Comparison of ENCODE assay signal across 18 cellular contexts in genomic region chr15:67132276-67132675, GRCh38.
DNase-seq lines count a peak whose midpoint lies in the region; ATAC-seq and TF ChIP-seq lines count a peak whose summit lies in the region.
"Had no signal": no experiment of that assay in that cellular context is flagged by ENCODE, and none has a peak within 500 bp of the region (broad histone marks: within the 10 kb centered on the region; RNA-seq: fewer than 3 reads in every experiment).

No MANE protein-coding gene starts in this region.

- H3K27ac Mint-ChIP-seq in CD8-positive, alpha-beta T cell = peak overlapping the region; percentile 83
- peak overlapping the region; percentile 99 for H3K27ac Mint-ChIP-seq in activated T-helper 17 cell treated with anti-CD3 and anti-CD28 coated beads, Interleukin-2, amount 50 U/mL, for 72 hours
- no peak overlapping the region for H3K27ac Mint-ChIP-seq in activated naive CD4-positive, alpha-beta T cell treated with anti-CD3 and anti-CD28 coated beads, Interleukin-2, amount 10 ng/mL, durations not matched to agents 7 days and 5 days
- H3K27ac Mint-ChIP-seq: stimulated activated naive CD8-positive, alpha-beta T cell treated with anti-CD3 and anti-CD28 coated beads, Interleukin-15, Interleukin-2, amounts not matched to agents 100 ng/mL and 50 ng/mL, for 24 hours; T-helper 2 cell treated with Interferon-gamma antibody and Interleukin-4, amounts not matched to agents 5 μg/mL and 100 μg/mL, for 36 hours had no signal

- H3K36me3 ChIP-seq in ACC112 (ENCODE audit: insufficient read depth, low read length) (peaks cover 8% of the 10 kb centered on the region), osteoblast (ENCODE audit: insufficient read depth, low read length) (peaks cover 49% of the 10 kb centered on the region), esophagus squamous epithelium (no peaks in the 10 kb centered on the region)
- H3K36me3 ChIP-seq in CD8-positive, alpha-beta T cell (ENCODE audit: insufficient read depth, low read length) = no peaks in the 10 kb centered on the region
- H3K36me3 ChIP-seq: gastroesophageal sphincter, right atrium auricular region, upper lobe of left lung had no signal

- H3K4me3 ChIP-seq in ACC112 (ENCODE audit: low read depth, low read length) (no peak overlapping the region), osteoblast (ENCODE audit: insufficient read depth, low read length) (no peak overlapping the region), esophagus squamous epithelium (no peak overlapping the region)
- no peak overlapping the region for H3K4me3 ChIP-seq in CD8-positive, alpha-beta T cell (ENCODE audit: low read depth, low read length)
- H3K4me3 ChIP-seq: gastroesophageal sphincter, right atrium auricular region, upper lobe of left lung had no signal

- H3K4me3 Mint-ChIP-seq in CD8-positive, alpha-beta T cell = no peak overlapping the region
- H3K4me3 Mint-ChIP-seq in activated T-helper 17 cell treated with anti-CD3 and anti-CD28 coated beads, Interleukin-2, amount 50 U/mL, for 72 hours = peak overlapping the region; percentile 99
- H3K4me3 Mint-ChIP-seq in activated naive CD4-positive, alpha-beta T cell treated with anti-CD3 and anti-CD28 coated beads, Interleukin-2, amount 10 ng/mL, durations not matched to agents 7 days and 5 days = no peak overlapping the region
- H3K4me3 Mint-ChIP-seq: stimulated activated naive CD8-positive, alpha-beta T cell treated with anti-CD3 and anti-CD28 coated beads, Interleukin-15, Interleukin-2, amounts not matched to agents 100 ng/mL and 50 ng/mL, for 24 hours; T-helper 2 cell treated with Interferon-gamma antibody and Interleukin-4, amounts not matched to agents 5 μg/mL and 100 μg/mL, for 36 hours had no signal

- intact Hi-C loops in CD8-positive, alpha-beta T cell (cut with DNase I, micrococcal nuclease) = no loop called here
- intact Hi-C loops in esophagus squamous epithelium (cut with DNase I) = no loop called here

- no peak for TF ChIP-seq POLR2A in esophagus squamous epithelium (IDR thresholded peaks at IDR 0.05)

- no peak for ATAC-seq in CD8-positive, alpha-beta T cell
- ATAC-seq in activated T-helper 17 cell treated with anti-CD3 and anti-CD28 coated beads, Interleukin-2, amount 50 U/mL, for 72 hours (replicated peaks) = no peak
- ATAC-seq in HG02623 (IDR thresholded peaks at IDR 0.05; ENCODE audit: unreplicated experiment) = no peak
- ATAC-seq: gastroesophageal sphincter, left cardiac atrium had no signal

- H3K4me1 Mint-ChIP-seq in CD8-positive, alpha-beta T cell (ENCODE audit: low read depth) = peaks cover 85% of the 10 kb centered on the region
- peaks cover 83% of the 10 kb centered on the region for H3K4me1 Mint-ChIP-seq in activated T-helper 17 cell treated with anti-CD3 and anti-CD28 coated beads, Interleukin-2, amount 50 U/mL, for 72 hours
- H3K4me1 Mint-ChIP-seq in activated naive CD4-positive, alpha-beta T cell treated with anti-CD3 and anti-CD28 coated beads, Interleukin-2, amount 10 ng/mL, durations not matched to agents 7 days and 5 days = peaks cover 86% of the 10 kb centered on the region

- CTCF ChIA-PET in CD8-positive, alpha-beta T cell (lab: Charles Lee) = interaction anchor here (1.6 kb wide), 1 partner anchor 186 kb away, joined by 3 read pairs; no protein-coding TSS in a partner anchor
- CTCF ChIA-PET in activated naive CD4-positive, alpha-beta T cell treated with anti-CD3 and anti-CD28 coated beads, Interleukin-2, amount 10 ng/mL, durations not matched to agents 7 days and 5 days (lab: Charles Lee) = interaction anchor here (0.6 to 1.6 kb wide), 2 partner anchors 9 to 31 kb away, joined by 3 read pairs; no protein-coding TSS in a partner anchor

- POLR2A ChIA-PET in CD8-positive, alpha-beta T cell (lab: Charles Lee) = interaction anchor here (0.9 kb wide), 1 partner anchor 9 kb away, joined by 3 read pairs; no protein-coding TSS in a partner anchor

- no peak for DNase-seq in CD8-positive, alpha-beta T cell
- DNase-seq in osteoblast (ENCODE audit: insufficient read length, low spot score, missing footprints) (peak; percentile 70), iPS-NIHi7 (ENCODE audit: extremely low spot score) (no peak), esophagus squamous epithelium (lab: John Stamatoyannopoulos, UW) (no peak)
- DNase-seq in activated naive CD4-positive, alpha-beta T cell treated with anti-CD3 and anti-CD28 coated beads, Interleukin-2, amount 10 ng/mL, durations not matched to agents 7 days and 5 days = no peak
- DNase-seq: aorta, left cardiac atrium, NCI-H1048, NCI-H2081 treated with DMSO at 0.1 percent for 48 hours, NCI-H510A had no signal

- no peaks in the 10 kb centered on the region for H3K27me3 ChIP-seq in ACC112 (ENCODE audit: insufficient read depth, low read length)
- H3K27me3 ChIP-seq in CD8-positive, alpha-beta T cell (ENCODE audit: insufficient read depth, low read length) = no peaks in the 10 kb centered on the region
- H3K27me3 ChIP-seq in osteoblast (ENCODE audit: insufficient read depth, low read length) = no peaks in the 10 kb centered on the region
- H3K27me3 ChIP-seq in esophagus squamous epithelium = no peaks in the 10 kb centered on the region
- H3K27me3 ChIP-seq: gastroesophageal sphincter, right atrium auricular region, upper lobe of left lung had no signal

- peaks cover 94% of the 10 kb centered on the region for H3K79me2 ChIP-seq in ACC112 (ENCODE audit: control insufficient read depth, insufficient read depth, low read length, unreplicated experiment)
- peaks cover 97% of the 10 kb centered on the region for H3K79me2 ChIP-seq in osteoblast (ENCODE audit: insufficient read depth, low read length)

- H2AFZ ChIP-seq in ACC112 (ENCODE audit: low read length, unreplicated experiment) (no peak overlapping the region), osteoblast (ENCODE audit: low read length) (no peak overlapping the region)

- no peak overlapping the region for H3K4me2 ChIP-seq in osteoblast (ENCODE audit: insufficient read depth, low read length)

- H3K27me3 Mint-ChIP-seq in CD8-positive, alpha-beta T cell (ENCODE audit: low read depth) = no peaks in the 10 kb centered on the region
- H3K27me3 Mint-ChIP-seq in activated T-helper 17 cell treated with anti-CD3 and anti-CD28 coated beads, Interleukin-2, amount 50 U/mL, for 72 hours = no peaks in the 10 kb centered on the region
- H3K27me3 Mint-ChIP-seq in activated naive CD4-positive, alpha-beta T cell treated with anti-CD3 and anti-CD28 coated beads, Interleukin-2, amount 10 ng/mL, durations not matched to agents 7 days and 5 days = no peaks in the 10 kb centered on the region
- H3K27me3 Mint-ChIP-seq: stimulated activated naive CD8-positive, alpha-beta T cell treated with anti-CD3 and anti-CD28 coated beads, Interleukin-15, Interleukin-2, amounts not matched to agents 100 ng/mL and 50 ng/mL, for 24 hours had no signal

- 62 to 67% methylated on average over 1 to 3 of the region's 3 CpGs for WGBS in esophagus squamous epithelium, 2 donors

- H3K9me3 ChIP-seq in CD8-positive, alpha-beta T cell (ENCODE audit: low read length) = no peaks in the 10 kb centered on the region
- H3K9me3 ChIP-seq in osteoblast (ENCODE audit: low read depth, low read length) (no peaks in the 10 kb centered on the region), esophagus squamous epithelium (no peaks in the 10 kb centered on the region)
- H3K9me3 ChIP-seq: gastroesophageal sphincter, right atrium auricular region, upper lobe of left lung had no signal

- H3K4me1 ChIP-seq in ACC112 (ENCODE audit: control insufficient read depth, insufficient read depth, low read length, unreplicated experiment) = peaks cover 94% of the 10 kb centered on the region
- peaks cover 36% of the 10 kb centered on the region for H3K4me1 ChIP-seq in CD8-positive, alpha-beta T cell (ENCODE audit: insufficient read depth, low read length)
- H3K4me1 ChIP-seq in osteoblast (ENCODE audit: insufficient read depth, low read length) = peaks cover 94% of the 10 kb centered on the region
- H3K4me1 ChIP-seq in esophagus squamous epithelium = peaks cover 41 to 97% (median 71%) of the 10 kb centered on the region in 3 donors

- no peaks in the 10 kb centered on the region for H3K9me3 Mint-ChIP-seq in CD8-positive, alpha-beta T cell
- H3K9me3 Mint-ChIP-seq in activated T-helper 17 cell treated with anti-CD3 and anti-CD28 coated beads, Interleukin-2, amount 50 U/mL, for 72 hours = no peaks in the 10 kb centered on the region
- no peaks in the 10 kb centered on the region for H3K9me3 Mint-ChIP-seq in activated naive CD4-positive, alpha-beta T cell treated with anti-CD3 and anti-CD28 coated beads, Interleukin-2, amount 10 ng/mL, durations not matched to agents 7 days and 5 days
- H3K9me3 Mint-ChIP-seq: stimulated activated naive CD8-positive, alpha-beta T cell treated with anti-CD3 and anti-CD28 coated beads, Interleukin-15, Interleukin-2, amounts not matched to agents 100 ng/mL and 50 ng/mL, for 24 hours; T-helper 2 cell treated with Interferon-gamma antibody and Interleukin-4, amounts not matched to agents 5 μg/mL and 100 μg/mL, for 36 hours had no signal

- H3K27ac ChIP-seq in ACC112 (ENCODE audit: low read depth, low read length) (peak overlapping the region; percentile 100), osteoblast (ENCODE audit: low read depth, low read length) (peak overlapping the region; percentile 99), esophagus squamous epithelium (peak overlapping the region in 2 of 4 donors; percentile 50 to 87)
- H3K27ac ChIP-seq in CD8-positive, alpha-beta T cell (ENCODE audit: low read depth, low read length) = no peak overlapping the region
- H3K27ac ChIP-seq: gastroesophageal sphincter had no signal

- no peak for TF ChIP-seq CTCF in CD8-positive, alpha-beta T cell (IDR thresholded peaks at IDR 0.05)
- TF ChIP-seq CTCF in osteoblast (IDR thresholded peaks at IDR 0.05; ENCODE audit: extremely low read depth, low read depth, low read length) = no peak
- TF ChIP-seq CTCF in esophagus squamous epithelium (IDR thresholded peaks at IDR 0.05) = no peak

- peaks cover 4% of the 10 kb centered on the region for H3K36me3 Mint-ChIP-seq in CD8-positive, alpha-beta T cell
- peaks cover 65% of the 10 kb centered on the region for H3K36me3 Mint-ChIP-seq in activated T-helper 17 cell treated with anti-CD3 and anti-CD28 coated beads, Interleukin-2, amount 50 U/mL, for 72 hours (ENCODE audit: low read depth)
- H3K36me3 Mint-ChIP-seq in activated naive CD4-positive, alpha-beta T cell treated with anti-CD3 and anti-CD28 coated beads, Interleukin-2, amount 10 ng/mL, durations not matched to agents 7 days and 5 days = peaks cover 34% of the 10 kb centered on the region

- no peaks in the 10 kb centered on the region for H4K20me1 ChIP-seq in osteoblast (ENCODE audit: insufficient read depth, low read length)
